ENCODE assay signal across 14 cellular contexts in genomic region chr13:36357231-36357630, GRCh38. TPM values are rescaled to one million over a fixed set of nuclear protein-coding genes. Genes with fewer than 3 reads are reported as not detected.
"Had no signal": no experiment of that assay in that cellular context is flagged by ENCODE, and none has a peak within 500 bp of the region (broad histone marks: within the 10 kb centered on the region; RNA-seq: fewer than 3 reads in every experiment).

No MANE protein-coding gene starts in this region.

- DNase-seq: activated CD4-positive, CD25-positive, alpha-beta regulatory T cell treated with anti-CD3 and anti-CD28 coated beads, Interleukin-2, amount 50 U/mL, for 72 hours; activated naive CD4-positive, alpha-beta T cell treated with Interleukin-2 at 50 U/mL for 16 hours; activated T-cell treated with anti-CD3 and anti-CD28 coated beads for 4 hours; natural killer cell; small intestine; stimulated activated CD4-positive, alpha-beta T cell treated with anti-CD3 and anti-CD28 coated beads, Interleukin-4, amount 100 ng/mL, for 24 hours; T-helper 1 cell; upper lobe of right lung had no signal

- H3K27ac ChIP-seq: ascending aorta, right atrium auricular region, upper lobe of right lung had no signal

- H3K27me3 Mint-ChIP-seq: progenitor cell of endocrine pancreas had no signal

- H3K4me3 ChIP-seq: right atrium auricular region, upper lobe of right lung had no signal

- H3K9me3 Mint-ChIP-seq: activated T-helper 17 cell treated with anti-CD3 and anti-CD28 coated beads, Interleukin-2, amount 50 U/mL, for 72 hours; natural killer cell had no signal

- H3K27me3 ChIP-seq: ascending aorta, right atrium auricular region, upper lobe of right lung had no signal

- H3K4me1 Mint-ChIP-seq: activated T-helper 17 cell treated with anti-CD3 and anti-CD28 coated beads, Interleukin-2, amount 50 U/mL, for 72 hours; natural killer cell had no signal

- H3K36me3 Mint-ChIP-seq: natural killer cell had no signal

- H3K9me3 ChIP-seq: ascending aorta, right atrium auricular region, upper lobe of right lung had no signal

- H3K4me1 ChIP-seq: upper lobe of right lung had no signal

- ATAC-seq: activated T-helper 17 cell treated with anti-CD3 and anti-CD28 coated beads, Interleukin-2, amount 50 U/mL, for 72 hours; esophagus mucosa; natural killer cell; SK-N-SH treated with all-trans-retinoic acid at 6 μM for 48 hours; upper lobe of right lung had no signal

- H3K4me3 Mint-ChIP-seq: activated T-helper 17 cell treated with anti-CD3 and anti-CD28 coated beads, Interleukin-2, amount 50 U/mL, for 72 hours; natural killer cell had no signal

- H3K36me3 ChIP-seq: ascending aorta, right atrium auricular region, upper lobe of right lung had no signal

- H3K27ac Mint-ChIP-seq: activated T-helper 17 cell treated with anti-CD3 and anti-CD28 coated beads, Interleukin-2, amount 50 U/mL, for 72 hours; natural killer cell had no signal

RNA-seq across cellular contexts. Expression of gene CCDC169, which starts 59.6 kb away (rescaled TPM):
- total RNA-seq: natural killer cell had no signal
